Comparison of ENCODE assay signal across 17 cellular contexts in the genomic region with DNA sequence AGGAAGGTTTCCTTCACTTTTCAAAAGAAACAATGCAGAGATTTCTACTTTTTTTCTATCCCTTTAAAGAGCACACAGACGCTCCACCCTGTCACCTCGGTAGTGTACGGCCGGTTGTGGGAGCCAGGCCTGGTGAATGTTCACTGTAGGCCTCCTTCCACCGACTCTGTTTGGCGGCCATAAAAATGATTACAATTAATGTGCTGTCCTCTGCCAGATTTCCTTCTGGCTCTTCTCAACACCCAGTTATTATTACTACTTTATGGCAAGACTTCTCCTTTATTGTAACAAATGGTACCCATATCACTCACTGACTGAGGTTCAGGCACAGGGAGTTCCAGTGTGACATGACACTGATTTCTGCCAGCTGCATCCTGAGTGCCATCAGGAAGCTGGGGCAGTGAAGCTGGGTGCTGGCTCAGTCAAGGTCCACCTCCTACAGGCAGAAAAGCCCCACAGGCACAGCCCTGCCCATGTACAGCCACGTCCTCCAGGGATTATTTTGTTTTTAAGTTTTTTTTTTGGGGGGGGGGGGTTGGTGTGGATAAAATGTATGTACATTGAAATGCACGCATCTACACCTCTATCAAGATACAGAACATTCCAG. TPM values are rescaled to one million over a fixed set of nuclear protein-coding genes. Genes with fewer than 3 reads are reported as not detected.
DNase-seq lines count a peak whose midpoint lies in the region; ATAC-seq, FAIRE-seq and TF ChIP-seq lines count a peak whose summit lies in the region.
"Had no signal": no experiment of that assay in that cellular context is flagged by ENCODE, and none has a peak within 500 bp of the region (broad histone marks: within the 10 kb centered on the region; RNA-seq: fewer than 3 reads in every experiment).

No MANE protein-coding gene starts in this region.

- H3K4me1 Mint-ChIP-seq in type B pancreatic cell (ENCODE audit: unreplicated experiment) (peaks cover 4% of the 10 kb centered on the region), MCF 10A (ENCODE audit: insufficient read depth, unreplicated experiment) (peaks cover 9% of the 10 kb centered on the region)
- H3K4me1 Mint-ChIP-seq: CD4-positive, CD25-positive, alpha-beta regulatory T cell had no signal

- H3K4me3 ChIP-seq in BLaER1: no peak overlapping the region
- H3K4me3 ChIP-seq in fibroblast of villous mesenchyme (ENCODE audit: low read depth, low read length): no peak overlapping the region
- H3K4me3 ChIP-seq in prostate gland: no peak overlapping the region
- no peak overlapping the region for H3K4me3 ChIP-seq in HepG2 (replicated peaks in 1 of 3; ENCODE audit: insufficient read depth in 1 of 3, low read depth in 2 of 3, low read length in 3 of 3)
- H3K4me3 ChIP-seq: BLaER1 treated with 17β-estradiol and CSF1 and Interleukin-3, amounts not matched to agents 10 nM and 100 nM; GM12878 had no signal

- no peak overlapping the region for H2AFZ ChIP-seq in HepG2 (ENCODE audit: low read length)

- H3K27ac Mint-ChIP-seq in type B pancreatic cell: peak overlapping the region; percentile 42
- H3K27ac Mint-ChIP-seq in MCF 10A (ENCODE audit: low read depth, unreplicated experiment): no peak overlapping the region
- H3K27ac Mint-ChIP-seq: CD4-positive, CD25-positive, alpha-beta regulatory T cell; HFFc6 had no signal

- POLR2A ChIA-PET in HepG2 (lab: Yijun Ruan, JAX) (no interaction called here), MCF 10A (lab: Yijun Ruan, JAX) (interaction anchor here (0.7 to 1.0 kb wide), 4 partner anchors 10 to 291 kb away, joined by 3 read pairs; no protein-coding TSS in a partner anchor)

- H3K9me3 Mint-ChIP-seq in type B pancreatic cell: no peaks in the 10 kb centered on the region
- H3K9me3 Mint-ChIP-seq in MCF 10A (ENCODE audit: unreplicated experiment): no peaks in the 10 kb centered on the region
- H3K9me3 Mint-ChIP-seq: CD4-positive, CD25-positive, alpha-beta regulatory T cell; HFFc6 had no signal

- H3K27ac ChIP-seq in BLaER1: no peak overlapping the region
- H3K27ac ChIP-seq in prostate gland: peak overlapping the region; percentile 26
- no peak overlapping the region for H3K27ac ChIP-seq in HepG2 (ENCODE audit: extremely low read length, insufficient read depth, low read length)
- H3K27ac ChIP-seq: BLaER1 treated with 17β-estradiol and CSF1 and Interleukin-3, amounts not matched to agents 10 nM and 100 nM; HL-60 had no signal

- H3K4me2 ChIP-seq in BLaER1 (peak overlapping the region; percentile 22; the same call in 1 of the 2 replicates), HepG2 (ENCODE audit: low read depth, low read length) (no peak overlapping the region)

- CTCF ChIA-PET in HepG2 (lab: Yijun Ruan, JAX; ENCODE audit: low intra/inter-chr PET ratio, low total read pairs): no interaction called here
- CTCF ChIA-PET in MCF 10A (lab: Yijun Ruan, JAX): interaction anchor here (0.6 to 1.1 kb wide), 3 partner anchors 8 to 17 kb away, joined by 3 to 5 read pairs (median 4); no protein-coding TSS in a partner anchor

- H4K20me1 ChIP-seq in BLaER1 (no peaks in the 10 kb centered on the region), HepG2 (ENCODE audit: insufficient read depth, low read length) (no peaks in the 10 kb centered on the region)
- H4K20me1 ChIP-seq: BLaER1 treated with 17β-estradiol and CSF1 and Interleukin-3, amounts not matched to agents 10 nM and 100 nM had no signal

- no peak for ATAC-seq in HepG2
- ATAC-seq: GM12878 had no signal

- H3K36me3 Mint-ChIP-seq in type B pancreatic cell: peaks cover 22% of the 10 kb centered on the region
- peaks cover 6% of the 10 kb centered on the region for H3K36me3 Mint-ChIP-seq in MCF 10A (ENCODE audit: insufficient read depth, unreplicated experiment)
- H3K36me3 Mint-ChIP-seq: CD4-positive, CD25-positive, alpha-beta regulatory T cell had no signal

- H3K9ac ChIP-seq in BLaER1: no peak overlapping the region
- H3K9ac ChIP-seq in HepG2 (ENCODE audit: insufficient read depth, low read depth, low read length): no peak overlapping the region
- H3K9ac ChIP-seq: BLaER1 treated with 17β-estradiol and CSF1 and Interleukin-3, amounts not matched to agents 10 nM and 100 nM had no signal

- in situ Hi-C loops in HepG2 (cut with HindIII; ENCODE audit: extremely low pct_ligation_motif_present, low pct_unique_long_range_greater_than_20kb): no loop called here

- FAIRE-seq in HepG2 (lab: Jason Lieb, UNC): no peak
- FAIRE-seq: GM12878, GM18507 had no signal

- no peak for TF ChIP-seq CTCF in fibroblast of villous mesenchyme (IDR thresholded peaks at IDR 0.05; ENCODE audit: insufficient read depth, low read depth, low read length)
- no peak for TF ChIP-seq CTCF in prostate gland (IDR thresholded peaks at IDR 0.05)
- no peak for TF ChIP-seq CTCF in type B pancreatic cell (conservative IDR thresholded peaks at IDR 0.05)
- TF ChIP-seq CTCF in HepG2 (CRISPR knock-in tag; IDR thresholded peaks at IDR 0.05): no peak
- no peak for TF ChIP-seq CTCF in MCF 10A (IDR thresholded peaks at IDR 0.05; ENCODE audit: unreplicated experiment)

- TF ChIP-seq POLR2A in prostate gland (IDR thresholded peaks at IDR 0.05): no peak
- TF ChIP-seq POLR2A in HepG2 (IDR thresholded peaks at IDR 0.05; ENCODE audit: insufficient read depth in 1 of 2, low read depth in 2 of 2, low read length in 2 of 2): no peak

- no peak overlapping the region for H3K4me3 Mint-ChIP-seq in type B pancreatic cell
- no peak overlapping the region for H3K4me3 Mint-ChIP-seq in MCF 10A (ENCODE audit: unreplicated experiment)
- H3K4me3 Mint-ChIP-seq: CD4-positive, CD25-positive, alpha-beta regulatory T cell; HFFc6 had no signal

- no peaks in the 10 kb centered on the region for H3K79me2 ChIP-seq in HepG2 (ENCODE audit: insufficient read depth, low read length)

- WGBS in prostate gland: 57% methylated on average over 8 of the region's 8 CpGs
- WGBS in HepG2 (ENCODE audit: low lambda C conversion rate): 64% methylated on average over 7 of the region's 8 CpGs

- intact Hi-C loops in prostate gland (cut with DNase I): no loop called here
- intact Hi-C loops in HepG2 (cut with micrococcal nuclease; ENCODE audit: unreplicated experiment): no loop called here
- intact Hi-C loops in MCF 10A (cut with micrococcal nuclease): no loop called here

- BruUV-seq in HepG2 (replicated peaks; lab: Mats Ljungman, UMichigan) (no TSS peak), MCF 10A (replicated peaks; lab: Mats Ljungman, UMichigan) (no TSS peak)

- H3K27me3 Mint-ChIP-seq in type B pancreatic cell: no peaks in the 10 kb centered on the region
- H3K27me3 Mint-ChIP-seq in MCF 10A (ENCODE audit: insufficient read depth, unreplicated experiment): no peaks in the 10 kb centered on the region

- TF ChIP-seq RAD21 in HepG2 (CRISPR knock-in tag; IDR thresholded peaks at IDR 0.05): no peak

- H3K36me3 ChIP-seq in BLaER1 (no peaks in the 10 kb centered on the region), prostate gland (no peaks in the 10 kb centered on the region), HepG2 (replicated peaks in 1 of 2; ENCODE audit: control insufficient read depth in 1 of 2, insufficient read depth in 2 of 2, low read length in 2 of 2) (no peaks in the 10 kb centered on the region)
- H3K36me3 ChIP-seq: BLaER1 treated with 17β-estradiol and CSF1 and Interleukin-3, amounts not matched to agents 10 nM and 100 nM had no signal

- TF ChIP-seq EP300 in HepG2 (IDR thresholded peaks at IDR 0.05; ENCODE audit: low read depth in 2 of 2, low read length in 2 of 2) (no peak), HepG2 (CRISPR knock-in tag; IDR thresholded peaks at IDR 0.05; ENCODE audit: borderline replicate concordance) (no peak)

- peak; percentile 12 for DNase-seq in fibroblast of villous mesenchyme (ENCODE audit: low read depth)
- no peak for DNase-seq in prostate gland (ENCODE audit: low spot score)
- no peak for DNase-seq in type B pancreatic cell (ENCODE audit: extremely low spot score, unreplicated experiment)
- DNase-seq in HepG2 (ENCODE audit: low spot score): no peak
- no peak for DNase-seq in T-helper 9 cell
- no peak for DNase-seq in MCF 10A (ENCODE audit: unreplicated experiment)
- DNase-seq: 8988T; AML-193; CD4-positive, CD25-positive, alpha-beta regulatory T cell; DMS79; HCEC 1CT; HFFc6 had no signal

- H3K4me1 ChIP-seq in BLaER1 (peaks cover 9% of the 10 kb centered on the region), prostate gland (replicated peaks) (no peaks in the 10 kb centered on the region), HepG2 (ENCODE audit: insufficient read depth, low read length) (peaks cover 8% of the 10 kb centered on the region)

- no peaks in the 10 kb centered on the region for H3K9me3 ChIP-seq in BLaER1
- H3K9me3 ChIP-seq in prostate gland: no peaks in the 10 kb centered on the region
- H3K9me3 ChIP-seq in HepG2 (ENCODE audit: low read length): no peaks in the 10 kb centered on the region
- H3K9me3 ChIP-seq: BLaER1 treated with 17β-estradiol and CSF1 and Interleukin-3, amounts not matched to agents 10 nM and 100 nM had no signal

- no peaks in the 10 kb centered on the region for H3K27me3 ChIP-seq in BLaER1
- no peaks in the 10 kb centered on the region for H3K27me3 ChIP-seq in prostate gland (replicated peaks; ENCODE audit: insufficient read depth)
- peaks cover 3 to 4% of the 10 kb centered on the region in 2 experiments; a peak in 1 of 5 replicates for H3K27me3 ChIP-seq in HepG2 (ENCODE audit: control insufficient read depth in 1 of 2, insufficient read depth in 2 of 2, low read length in 2 of 2)
- H3K27me3 ChIP-seq: BLaER1 treated with 17β-estradiol and CSF1 and Interleukin-3, amounts not matched to agents 10 nM and 100 nM had no signal

RNA-seq across cellular contexts. Expression of gene GPR161, which starts 37.3 kb away (rescaled TPM):
- total RNA-seq in fibroblast of villous mesenchyme (11.3 and 13.0 TPM in 2 replicates), prostate gland (10 to 100 TPM in 1 of 2 donors, 1 to 10 TPM in 1; 4.5 to 23.3 TPM), type B pancreatic cell (ENCODE audit: low replicate concordance) (12.8 and 32.6 TPM in 2 replicates), HepG2 (2016; rRNA removed; fragmentation: Illumina TruSeq; extraction: Trizol) (0.08 and 0.35 TPM in 2 replicates), MCF 10A (2022) (6.6 and 10.2 TPM in 2 replicates)
- total RNA-seq in HepG2 (2016; cell fraction: cytosol; rRNA removed; fragmentation: Illumina TruSeq; extraction: Trizol; ENCODE audit: low read depth): 0.30 and 0.35 TPM in 2 replicates
- 0.09 and 0.15 TPM in 2 replicates for total RNA-seq in HepG2 (2016; cell fraction: insoluble cytoplasmic fraction; rRNA removed; fragmentation: Illumina TruSeq; extraction: Trizol)
- total RNA-seq in HepG2 (2016; cell fraction: membrane; rRNA removed; fragmentation: Illumina TruSeq; extraction: Trizol): 0.22 and 0.28 TPM in 2 replicates
- total RNA-seq in HepG2 (2016; cell fraction: nucleus; rRNA removed; fragmentation: Illumina TruSeq; extraction: Trizol): 0.06 and 0.19 TPM in 2 replicates
- polyA plus RNA-seq in HepG2 (2011; rRNA removed): 0.13 TPM in 2 replicates
- polyA plus RNA-seq in HepG2 (2011; cell fraction: cytosol; rRNA removed): 0.12 TPM in 2 replicates
- 0.08 and 0.23 TPM in 2 replicates for polyA plus RNA-seq in HepG2 (2011; cell fraction: nucleus; rRNA removed)
- 0.09 and 0.11 TPM in 2 replicates for polyA plus RNA-seq in HepG2 (2012)
- 0.26 TPM in 2 replicates for polyA plus RNA-seq in HepG2 (2016; cell fraction: cytosol; fragmentation: Illumina TruSeq; extraction: Trizol; ENCODE audit: low read depth)
- 0.08 and 0.23 TPM in 2 replicates for polyA plus RNA-seq in HepG2 (2016; cell fraction: insoluble cytoplasmic fraction; fragmentation: Illumina TruSeq; extraction: Trizol; ENCODE audit: low read depth)
- 0.13 and 0.23 TPM in 2 replicates for polyA plus RNA-seq in HepG2 (2016; cell fraction: membrane; fragmentation: Illumina TruSeq; extraction: Trizol; ENCODE audit: low read depth)
- polyA plus RNA-seq in HepG2 (2016; cell fraction: nucleus; fragmentation: Illumina TruSeq; extraction: Trizol; ENCODE audit: insufficient read depth, low read depth): 0.21 and 0.25 TPM in 2 replicates
- 1.1 and 15.7 TPM in 2 replicates for polyA minus RNA-seq in HepG2 (2011; rRNA and poly(A)+ RNA removed; ENCODE audit: low replicate concordance)
- polyA minus RNA-seq in HepG2 (2011; cell fraction: cytosol; rRNA and poly(A)+ RNA removed): 0.59 TPM in 1 of 2 replicates, not detected in the other
- polyA minus RNA-seq in HepG2 (2011; cell fraction: nucleus; rRNA and poly(A)+ RNA removed): 0.26 and 0.37 TPM in 2 replicates
- total RNA-seq: CD4-positive, CD25-positive, alpha-beta regulatory T cell had no signal
- polyA plus RNA-seq: CD4-positive, CD25-positive, alpha-beta regulatory T cell had no signal

Comparison
In these comparisons a context has a peak if more than half of its experiments do, and no peak if none do; other contexts are left out.
1. H3K27ac ChIP-seq: peak in prostate gland (2 of 2); none in BLaER1 (single experiment) and HepG2 (single experiment).